In genomic region chr11:504053-504993, GRCh38 we compare ENCODE assay signal across 8 cellular contexts. TPM values are rescaled to one million over a fixed set of nuclear protein-coding genes. Genes with fewer than 3 reads are reported as not detected.
DNase-seq lines count a peak whose midpoint lies in the region; ATAC-seq, FAIRE-seq and TF ChIP-seq lines count a peak whose summit lies in the region.

No MANE protein-coding gene starts in this region.

- peak overlapping the region; percentile 94 for H3K4me3 Mint-ChIP-seq in activated T-helper 17 cell treated with anti-CD3 and anti-CD28 coated beads, Interleukin-2, amount 50 U/mL, for 72 hours

- H3K4me1 Mint-ChIP-seq in activated T-helper 17 cell treated with anti-CD3 and anti-CD28 coated beads, Interleukin-2, amount 50 U/mL, for 72 hours: no peaks in the 10 kb centered on the region

- peak overlapping the region; percentile 71 to 100 (median 74) for H3K9ac ChIP-seq in skeletal muscle tissue (ENCODE audit: low read depth in 1 of 3, low read length in 3 of 3)

- H3K9me3 ChIP-seq in right atrium auricular region (no peaks in the 10 kb centered on the region), skeletal muscle tissue (ENCODE audit: control insufficient read depth in 3 of 3, low read length in 3 of 3) (no peaks in the 10 kb centered on the region)

- peak overlapping the region; percentile 63 for H3K27ac Mint-ChIP-seq in activated T-helper 17 cell treated with anti-CD3 and anti-CD28 coated beads, Interleukin-2, amount 50 U/mL, for 72 hours

- H3K36me3 ChIP-seq in right atrium auricular region (peaks cover 37% of the 10 kb centered on the region), skeletal muscle tissue (ENCODE audit: control insufficient read depth in 3 of 3, insufficient read depth in 3 of 3, low read length in 3 of 3) (peaks cover 23 to 31% (median 28%) of the 10 kb centered on the region in 3 donors)

- H3K4me1 ChIP-seq in right atrium auricular region (peaks cover 0 to 65% of the 10 kb centered on the region in 2 donors), skeletal muscle tissue (ENCODE audit: control insufficient read depth in 3 of 3, insufficient read depth in 3 of 3, low read length in 3 of 3) (peaks cover 30 to 49% (median 40%) of the 10 kb centered on the region in 3 donors)

- H3K36me3 Mint-ChIP-seq in activated T-helper 17 cell treated with anti-CD3 and anti-CD28 coated beads, Interleukin-2, amount 50 U/mL, for 72 hours (ENCODE audit: low read depth): peaks cover 58% of the 10 kb centered on the region

- DNase-seq in activated CD8-positive, alpha-beta memory T cell treated with anti-CD3 and anti-CD28 coated beads, Interleukin-2, amount 50 U/mL, for 48 hours: peak; percentile 65
- DNase-seq in activated CD8-positive, alpha-beta memory T cell treated with anti-CD3 and anti-CD28 coated beads for 24 hours: no peak
- DNase-seq in right atrium auricular region (ENCODE audit: low spot score) (peak; percentile 79), HTR-8/SVneo (ENCODE audit: insufficient read length, low spot score) (no peak), ecto neural progenitor cell (ENCODE audit: low spot score) (no peak), NCI-H1694 (lab: John Stamatoyannopoulos, UW) (no peak)

- H3K4me3 ChIP-seq in right atrium auricular region (peak overlapping the region; percentile 50 to 58), skeletal muscle tissue (ENCODE audit: low read length in 3 of 3) (peak overlapping the region; percentile 65 to 80 (median 66))

- no peaks in the 10 kb centered on the region for H3K9me3 Mint-ChIP-seq in activated T-helper 17 cell treated with anti-CD3 and anti-CD28 coated beads, Interleukin-2, amount 50 U/mL, for 72 hours

- no peaks in the 10 kb centered on the region for H3K27me3 Mint-ChIP-seq in activated T-helper 17 cell treated with anti-CD3 and anti-CD28 coated beads, Interleukin-2, amount 50 U/mL, for 72 hours

- FAIRE-seq in HTR-8/SVneo (lab: Jason Lieb, UNC): no peak

- no peak for TF ChIP-seq CTCF in right atrium auricular region (IDR thresholded peaks at IDR 0.05)

- peak overlapping the region; percentile 100 for H3K27ac ChIP-seq in right atrium auricular region
- peak overlapping the region; percentile 65 for H3K27ac ChIP-seq in skeletal muscle tissue (ENCODE audit: low read depth, low read length)

- no peak for ATAC-seq in activated T-helper 17 cell treated with anti-CD3 and anti-CD28 coated beads, Interleukin-2, amount 50 U/mL, for 72 hours (replicated peaks)

- H3K27me3 ChIP-seq in right atrium auricular region: no peaks in the 10 kb centered on the region
- H3K27me3 ChIP-seq in skeletal muscle tissue (ENCODE audit: control insufficient read depth in 3 of 3, insufficient read depth in 3 of 3, low read length in 3 of 3): no peaks in the 10 kb centered on the region

RNA-seq across cellular contexts. Expression of gene RNH1, which starts 2.7 kb away (rescaled TPM):
- 100 to 1,000 TPM in 1 of 2 donors, 10 to 100 TPM in 1; 88.4 to 126 TPM for total RNA-seq in activated T-helper 17 cell treated with anti-CD3 and anti-CD28 coated beads, Interleukin-2, amount 50 U/mL, for 72 hours
- 100 to 1,000 TPM; 185 to 248 TPM for total RNA-seq in right atrium auricular region
- 84.5 TPM for total RNA-seq in skeletal muscle tissue

RNA-seq across cellular contexts. Expression of gene HRAS, which starts 31.1 kb away (rescaled TPM):
- 10 to 100 TPM; 29.5 to 73.2 TPM for total RNA-seq in activated T-helper 17 cell treated with anti-CD3 and anti-CD28 coated beads, Interleukin-2, amount 50 U/mL, for 72 hours
- total RNA-seq in right atrium auricular region (10 to 100 TPM; 31.7 to 48.1 TPM), skeletal muscle tissue (63.2 TPM)

RNA-seq across cellular contexts. Expression of gene LRRC56, which starts 33.0 kb away (rescaled TPM):
- 1 to 10 TPM; 1.1 to 4.4 TPM for total RNA-seq in activated T-helper 17 cell treated with anti-CD3 and anti-CD28 coated beads, Interleukin-2, amount 50 U/mL, for 72 hours
- total RNA-seq in right atrium auricular region (under 1 TPM; 0.12 to 0.15 TPM), skeletal muscle tissue (under 0.01 TPM)

RNA-seq across cellular contexts. Expression of gene PTDSS2, which starts 54.2 kb away (rescaled TPM):
- 10 to 100 TPM; 24.1 to 28.0 TPM for total RNA-seq in activated T-helper 17 cell treated with anti-CD3 and anti-CD28 coated beads, Interleukin-2, amount 50 U/mL, for 72 hours
- 10 to 100 TPM; 26.8 to 32.5 TPM for total RNA-seq in right atrium auricular region
- total RNA-seq in skeletal muscle tissue: 21.4 TPM

RNA-seq across cellular contexts. Expression of gene LMNTD2, which starts 56.2 kb away (rescaled TPM):
- 1 to 10 TPM; 2.7 to 6.6 TPM for total RNA-seq in activated T-helper 17 cell treated with anti-CD3 and anti-CD28 coated beads, Interleukin-2, amount 50 U/mL, for 72 hours
- total RNA-seq in right atrium auricular region (under 1 TPM; 0.33 to 0.86 TPM), skeletal muscle tissue (under 0.01 TPM)

Comparison
In these comparisons a context has a peak if more than half of its experiments do, and no peak if none do; other contexts are left out.
1. DNase-seq: peak in activated CD8-positive, alpha-beta memory T cell treated with anti-CD3 and anti-CD28 coated beads, Interleukin-2, amount 50 U/mL, for 48 hours (single experiment) and right atrium auricular region (single experiment); none in activated CD8-positive, alpha-beta memory T cell treated with anti-CD3 and anti-CD28 coated beads for 24 hours (single experiment), HTR-8/SVneo (single experiment), ecto neural progenitor cell (single experiment) and NCI-H1694 (single experiment).